In the genomic region with DNA sequence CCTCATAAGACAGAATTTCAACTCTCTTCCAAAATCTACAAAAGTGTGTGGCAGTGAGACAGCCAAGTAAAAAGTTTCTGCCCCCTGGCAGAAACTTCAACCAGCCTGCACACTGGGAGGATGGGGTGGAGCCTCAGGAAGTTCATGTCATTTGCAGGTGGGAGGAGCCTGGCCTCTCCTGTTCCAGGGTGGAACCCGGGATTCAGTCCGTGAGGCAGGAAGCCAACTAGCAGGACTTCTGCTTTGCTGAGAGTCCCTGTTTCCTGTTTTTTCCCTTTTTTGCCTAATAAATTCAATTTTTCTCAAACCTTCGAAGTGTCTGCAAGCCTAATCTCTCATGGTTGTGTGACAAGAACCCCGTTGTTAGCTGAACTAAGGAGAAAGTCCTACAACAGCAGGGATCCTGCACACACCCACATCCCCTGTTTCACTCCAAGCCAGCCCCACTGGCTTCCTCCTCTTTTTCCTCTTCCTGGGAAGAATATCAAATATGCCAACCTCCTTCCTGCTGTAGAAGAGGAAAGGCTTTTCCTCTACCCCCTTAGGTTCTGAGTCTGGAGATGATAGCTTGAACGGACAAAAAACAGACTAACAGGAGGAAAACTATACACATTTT, we compare ENCODE assay signal across 1 cellular context.
A peak's percentile ranks its signal among the peaks of the same experiment; 100 is the strongest.
TF ChIP-seq lines count a peak whose summit lies in the region.

No MANE protein-coding gene starts in this region.

TF ChIP-seq in GM23338, 12 proteins besides CTCF, POLR2A, EP300 and RAD21 (continued from another document):
- 0 out of 2 replicates have a peak, but pooled peaks have one; percentile 26 for TF ChIP-seq POLR2AphosphoS5 (IDR thresholded peaks at IDR 0.05; ENCODE audit: low read depth)
